9 cellular contexts compared by ENCODE assay signal in the genomic region with DNA sequence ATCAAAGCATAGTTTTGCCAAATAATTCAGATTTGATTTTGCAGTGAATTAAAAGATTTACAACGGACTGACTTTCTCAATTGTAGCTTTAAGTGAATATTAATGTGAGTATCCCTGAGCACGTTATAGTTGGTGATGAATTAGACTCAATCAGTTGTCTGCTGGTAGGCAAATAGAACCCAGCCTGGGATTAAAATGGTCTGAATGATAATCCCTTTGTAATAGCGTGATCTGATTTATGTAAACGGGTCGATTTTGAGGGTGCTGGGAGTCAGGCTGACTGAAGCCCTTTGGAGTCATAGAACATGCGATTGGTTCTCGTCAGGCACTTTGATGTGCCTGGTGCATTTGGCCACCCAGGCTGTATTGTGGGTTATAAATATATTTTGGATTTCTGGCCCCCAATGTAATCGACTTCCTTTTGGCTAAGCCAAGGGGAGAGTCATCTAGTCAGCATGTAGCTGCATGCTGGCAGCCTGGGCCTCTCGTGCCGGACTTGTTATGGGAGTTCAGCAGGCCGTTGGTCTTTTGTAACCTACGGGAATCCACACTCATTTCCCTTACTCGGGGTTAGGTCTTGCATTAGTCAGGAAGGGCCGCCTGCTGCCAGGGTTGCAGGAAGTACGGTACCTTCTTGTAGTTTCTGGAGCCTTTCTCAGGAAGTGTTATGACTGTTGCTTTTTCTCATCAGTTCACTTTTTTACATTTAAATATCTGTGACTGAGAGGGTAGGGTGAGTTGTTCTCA. TPM values are rescaled to one million over a fixed set of nuclear protein-coding genes. Genes with fewer than 3 reads are reported as not detected.
DNase-seq lines count a peak whose midpoint lies in the region; ATAC-seq, FAIRE-seq and TF ChIP-seq lines count a peak whose summit lies in the region.
"Had no signal": no experiment of that assay in that cellular context is flagged by ENCODE, and none has a peak within 500 bp of the region (broad histone marks: within the 10 kb centered on the region; RNA-seq: fewer than 3 reads in every experiment).

No MANE protein-coding gene starts in this region.

- in situ Hi-C loops in GM12878 (cut with MboI): no loop called here

- BruUV-seq in GM12878 (replicated peaks; lab: Mats Ljungman, UMichigan): no TSS peak

- FAIRE-seq in RCC 7860 (lab: Jason Lieb, UNC): peak; percentile 88
- FAIRE-seq in GM12878 (lab: Jason Lieb, UNC): no peak
- FAIRE-seq: colon had no signal

- no peaks in the 10 kb centered on the region for H4K20me1 ChIP-seq in GM12878 (ENCODE audit: control insufficient read depth, insufficient read depth)

- H3K79me2 ChIP-seq in GM12878 (ENCODE audit: control insufficient read depth, insufficient read depth, low read length): peaks cover 88% of the 10 kb centered on the region

- no peak overlapping the region for H2AFZ ChIP-seq in GM12878 (ENCODE audit: control insufficient read depth, low read depth, low read length)

- no peaks in the 10 kb centered on the region for H3K9me3 ChIP-seq in GM12878 (replicated peaks; ENCODE audit: control insufficient read depth, insufficient read depth, low read length)

- H3K9ac ChIP-seq in GM12878 (ENCODE audit: control insufficient read depth, insufficient read depth, low read length): peak overlapping the region; percentile 74

- POLR2A ChIA-PET in GM12878 (lab: Charles Lee): interaction anchor here (0.5 to 3.4 kb wide), 5 partner anchors 16 to 44 kb away, joined by 3 to 18 read pairs (median 9); no protein-coding TSS in a partner anchor

- peak overlapping the region; percentile 53 for H3K4me3 ChIP-seq in GM12878

- no peaks in the 10 kb centered on the region; a peak in 1 of 4 replicates for H3K36me3 ChIP-seq in GM12878 (ENCODE audit: control insufficient read depth in 2 of 2, insufficient read depth in 2 of 2, low read length in 1 of 2)

- 17% methylated on average over 15 of the region's 15 CpGs for WGBS in GM12878 (ENCODE audit: insufficient coverage, insufficient replicate concordance, low lambda C conversion rate, missing lambda C conversion rate)

- DNase-seq in activated gamma-delta T cell treated with anti-CD3 and anti-CD28 coated beads, Interleukin-2, amount 50 U/mL, for 16 hours (ENCODE audit: low read depth): peak; percentile 15
- DNase-seq in activated gamma-delta T cell treated with Interleukin-2 at 50 U/mL for 16 hours: no peak
- DNase-seq in RCC 7860 (ENCODE audit: low spot score): peak; percentile 89
- peak; percentile 74 for DNase-seq in GM12878 (ENCODE audit: low read depth, low spot score)
- DNase-seq in stimulated activated CD4-positive, alpha-beta T cell treated with anti-CD3 and anti-CD28 coated beads, Interleukin-4, amount 100 ng/mL, for 48 hours (ENCODE audit: low read depth in 2 of 2): peak; percentile 50 to 72

- ATAC-seq in GM12878 (peak; percentile 38), HG03097 (IDR thresholded peaks at IDR 0.05; ENCODE audit: low FRiP score, unreplicated experiment) (no peak), GM19035 (IDR thresholded peaks at IDR 0.05; ENCODE audit: unreplicated experiment) (no peak)

- TF ChIP-seq CTCF in GM12878 (IDR thresholded peaks at IDR 0.05 in 2 of 3, conservative IDR thresholded peaks at IDR 0.05 in 1 of 3; ENCODE audit: control insufficient read depth in 2 of 3, extremely low read depth in 1 of 3, insufficient read depth in 1 of 3, low read depth in 3 of 3, low read length in 3 of 3): no peak

- intact Hi-C loops in GM12878 (cut with micrococcal nuclease; ENCODE audit: unreplicated experiment): no loop called here

- peaks cover 84% of the 10 kb centered on the region for H3K4me1 ChIP-seq in GM12878 (ENCODE audit: control insufficient read depth, insufficient read depth, low read length)

- H3K27me3 ChIP-seq in GM12878 (replicated peaks in 1 of 2; ENCODE audit: control insufficient read depth in 2 of 2, insufficient read depth in 2 of 2, low read length in 1 of 2): no peaks in the 10 kb centered on the region
- no peaks in the 10 kb centered on the region for H3K27me3 ChIP-seq in layer of hippocampus (ENCODE audit: control insufficient read depth, insufficient read depth, low read length)

- SMC1A ChIA-PET in GM12878 (lab: Charles Lee; ENCODE audit: uncharacterized antibody, unreplicated experiment): interaction anchor here (1.2 kb wide), 1 partner anchor 28 kb away, joined by 3 read pairs; no protein-coding TSS in a partner anchor

- CTCF ChIA-PET in GM12878 (lab: Yijun Ruan, JAX): interaction anchor here (0.6 to 1.6 kb wide), 3 partner anchors 23 to 325 kb away, joined by 3 to 4 read pairs (median 3); no protein-coding TSS in a partner anchor

- 0 out of 2 replicates have a peak, but pooled peaks have one; percentile 36 for TF ChIP-seq POLR2A in GM12878 (IDR thresholded peaks at IDR 0.05; ENCODE audit: low read depth, low read length)

- no peak for TF ChIP-seq EP300 in GM12878 (IDR thresholded peaks at IDR 0.05; ENCODE audit: borderline replicate concordance in 1 of 2, control insufficient read depth in 1 of 2, low read depth in 2 of 2, low read length in 2 of 2)

- RAD21 ChIA-PET in GM12878 (lab: Charles Lee; ENCODE audit: unreplicated experiment): interaction anchor here (1.0 to 4.0 kb wide), 7 partner anchors 9 to 141 kb away, joined by 3 to 12 read pairs (median 4); no protein-coding TSS in a partner anchor

- no peak for TF ChIP-seq RAD21 in GM12878 (IDR thresholded peaks at IDR 0.05; ENCODE audit: insufficient read depth, low read depth, low read length)

- H3K27ac ChIP-seq in GM12878 (ENCODE audit: control insufficient read depth, insufficient read depth) (peak overlapping the region; percentile 97), layer of hippocampus (ENCODE audit: low read depth, low read length) (peak overlapping the region; percentile 81)

- peak overlapping the region; percentile 99 for H3K4me2 ChIP-seq in GM12878 (ENCODE audit: control insufficient read depth, insufficient read depth)

TF ChIP-seq in GM12878, 131 proteins besides CTCF, POLR2A, EP300 and RAD21 (continues in another document):
- no peak for TF ChIP-seq LARP7 (IDR thresholded peaks at IDR 0.05)
- TF ChIP-seq MEF2A (IDR thresholded peaks at IDR 0.05; ENCODE audit: insufficient read depth, low read depth, low read length): 0 out of 2 replicates have a peak, but pooled peaks have one; percentile 11
- no peak for TF ChIP-seq HDAC2 (IDR thresholded peaks at IDR 0.05)
- TF ChIP-seq POU2F2 (IDR thresholded peaks at IDR 0.05; ENCODE audit: borderline replicate concordance, low read depth, low read length): 0 out of 3 replicates have a peak, but pooled peaks have one; percentile 21
- TF ChIP-seq SIN3A (IDR thresholded peaks at IDR 0.05; ENCODE audit: low read depth, low read length): no peak
- TF ChIP-seq IRF4 (IDR thresholded peaks at IDR 0.05; ENCODE audit: low read depth, low read length): 0 out of 2 replicates have a peak, but pooled peaks have one; percentile 73
- peak in 1 of 2 experiments; percentile 95; a peak in 2 of 4 replicates for TF ChIP-seq ETV6 (conservative IDR thresholded peaks at IDR 0.05 in 1 of 2, IDR thresholded peaks at IDR 0.05 in 1 of 2; ENCODE audit: borderline replicate concordance in 1 of 2, low read depth in 1 of 2)
- TF ChIP-seq ZNF274 (IDR thresholded peaks at IDR 0.05; ENCODE audit: insufficient read depth, insufficient read length): no peak
- TF ChIP-seq EED (IDR thresholded peaks at IDR 0.05; ENCODE audit: low read depth): peak; percentile 93
- 0 out of 2 replicates have a peak, but pooled peaks have one; percentile 15 for TF ChIP-seq ATF7 (IDR thresholded peaks at IDR 0.05; ENCODE audit: low read depth)
- peak; percentile 39; the same call in 1 of the 2 replicates for TF ChIP-seq IKZF1 (conservative IDR thresholded peaks at IDR 0.05)
- no peak for TF ChIP-seq DPF2 (IDR thresholded peaks at IDR 0.05)

RNA-seq across cellular contexts. Expression of gene PGS1, which starts 5.4 kb away (rescaled TPM):
- total RNA-seq in GM12878 (2013; cell fraction: nucleolus; rRNA removed): 112 and 119 TPM in 2 replicates
- total RNA-seq in GM12878 (2014; rRNA removed) (26.5 and 29.2 TPM in 2 replicates), GM12878 (2014; rRNA removed; fragmentation: Illumina TruSeq; extraction: Trizol) (15.0 and 15.9 TPM in 2 replicates), GM12878 (2021) (31.7 and 34.1 TPM in 2 replicates)
- polyA plus RNA-seq in GM12878 (2011; ENCODE audit: low read depth): 14.9 TPM
- polyA plus RNA-seq in GM12878 (2011; rRNA removed) (19.4 and 28.3 TPM in 2 replicates), GM12878 (2014; fragmentation: Illumina TruSeq; extraction: Trizol) (13.4 and 19.1 TPM in 2 replicates), GM12878 (2014; fragmentation: Nextera tagmentation; extraction: Ambion mirVana) (1 to 10 TPM; 1.3 to 1.9 TPM), GM12878 (2014; rRNA removed) (32.2 and 33.1 TPM in 2 replicates), GM12878 (2016; fragmentation: Nextera tagmentation; extraction: Ambion mirVana) (10 to 100 TPM; 36.3 to 37.6 TPM)
- polyA plus RNA-seq in GM12878 (2011; cell fraction: cytosol; rRNA removed): 33.3 and 45.6 TPM in 2 replicates
- polyA plus RNA-seq in GM12878 (2011; cell fraction: nucleus; rRNA removed): 145 and 149 TPM in 2 replicates
- polyA plus RNA-seq in GM12878 (2012): 26.4 and 26.6 TPM in 2 replicates
- 25.3 and 42.4 TPM in 2 replicates for polyA minus RNA-seq in GM12878 (2011; rRNA and poly(A)+ RNA removed)
- polyA minus RNA-seq in GM12878 (2011; cell fraction: cytosol; rRNA and poly(A)+ RNA removed): 11.9 TPM in 2 replicates
- 41.8 and 50.4 TPM in 2 replicates for polyA minus RNA-seq in GM12878 (2011; cell fraction: nucleus; rRNA and poly(A)+ RNA removed)

RNA-seq across cellular contexts. Expression of gene SOCS3, which starts 24.0 kb away (rescaled TPM):
- 4.2 and 4.3 TPM in 2 replicates for total RNA-seq in GM12878 (2013; cell fraction: nucleolus; rRNA removed)
- total RNA-seq in GM12878 (2014; rRNA removed) (1.7 and 2.0 TPM in 2 replicates), GM12878 (2014; rRNA removed; fragmentation: Illumina TruSeq; extraction: Trizol) (0.92 and 1.0 TPM in 2 replicates), GM12878 (2021) (1.8 and 2.7 TPM in 2 replicates)
- 1.4 TPM for polyA plus RNA-seq in GM12878 (2011; ENCODE audit: low read depth)
- polyA plus RNA-seq in GM12878 (2011; rRNA removed) (3.5 and 3.9 TPM in 2 replicates), GM12878 (2014; fragmentation: Illumina TruSeq; extraction: Trizol) (0.40 and 0.48 TPM in 2 replicates), GM12878 (2014; fragmentation: Nextera tagmentation; extraction: Ambion mirVana) (under 1 TPM; 0.05 to 0.10 TPM), GM12878 (2014; rRNA removed) (1.0 and 1.4 TPM in 2 replicates), GM12878 (2016; fragmentation: Nextera tagmentation; extraction: Ambion mirVana) (1 to 10 TPM in 1 of 2 experiments, under 1 TPM in 1; 0.87 to 1.1 TPM)
- polyA plus RNA-seq in GM12878 (2011; cell fraction: cytosol; rRNA removed): 4.5 and 5.4 TPM in 2 replicates
- polyA plus RNA-seq in GM12878 (2011; cell fraction: nucleus; rRNA removed): 12.8 and 13.1 TPM in 2 replicates
- polyA plus RNA-seq in GM12878 (2012): 3.2 and 7.9 TPM in 2 replicates
- polyA minus RNA-seq in GM12878 (2011; rRNA and poly(A)+ RNA removed): 5.3 and 11.4 TPM in 2 replicates
- polyA minus RNA-seq in GM12878 (2011; cell fraction: cytosol; rRNA and poly(A)+ RNA removed): 4.1 TPM in 2 replicates
- 8.9 and 12.6 TPM in 2 replicates for polyA minus RNA-seq in GM12878 (2011; cell fraction: nucleus; rRNA and poly(A)+ RNA removed)
